1 cellular context compared by ENCODE assay signal in genomic region chr11:72816404-72816990, GRCh38.
TF ChIP-seq lines count a peak whose summit lies in the region.

No MANE protein-coding gene starts in this region.

TF ChIP-seq in GM23338, 12 proteins besides CTCF, POLR2A, EP300 and RAD21 (continued from another document):
- TF ChIP-seq EZH2phosphoT487 (IDR thresholded peaks at IDR 0.05; ENCODE audit: unreplicated experiment) (no peak), CREB1 (CRISPR knock-in tag; IDR thresholded peaks at IDR 0.05; ENCODE audit: low read depth) (no peak), EZH2 (IDR thresholded peaks at IDR 0.05; ENCODE audit: low read depth, unreplicated experiment) (no peak), NANOG (IDR thresholded peaks at IDR 0.05; ENCODE audit: borderline replicate concordance) (no peak), JUNB (IDR thresholded peaks at IDR 0.05; ENCODE audit: unreplicated experiment) (no peak), ZNF462 (CRISPR knock-in tag; IDR thresholded peaks at IDR 0.05) (no peak), ZNF114 (CRISPR knock-in tag; IDR thresholded peaks at IDR 0.05) (no peak), STAT1 (IDR thresholded peaks at IDR 0.05; ENCODE audit: unreplicated experiment) (no peak), POLR2AphosphoS5 (IDR thresholded peaks at IDR 0.05; ENCODE audit: low read depth) (no peak)
TF ChIP-seq in GM23338: peak in this region for 0.
